Comparison of ENCODE assay signal across 18 cellular contexts in genomic region chr16:57564571-57565270, GRCh38. TPM values are rescaled to one million over a fixed set of nuclear protein-coding genes. Genes with fewer than 3 reads are reported as not detected.
DNase-seq lines count a peak whose midpoint lies in the region; ATAC-seq and TF ChIP-seq lines count a peak whose summit lies in the region.
"Had no signal": no experiment of that assay in that cellular context is flagged by ENCODE, and none has a peak within 500 bp of the region (broad histone marks: within the 10 kb centered on the region; RNA-seq: fewer than 3 reads in every experiment).

No MANE protein-coding gene starts in this region.

- no peak overlapping the region for H3K27ac Mint-ChIP-seq in activated CD8-positive, alpha-beta memory T cell treated with anti-CD3 and anti-CD28 coated beads, Interleukin-2, amount 10 ng/mL, durations not matched to agents 7 days and 5 days
- H3K27ac Mint-ChIP-seq in T-helper 17 cell = peak overlapping the region; percentile 65
- H3K27ac Mint-ChIP-seq in stimulated activated naive B cell treated with anti-CD40 and anti-IgM and Interleukin-4, amounts not matched to agents 10 μg/mL and 1 μg/mL and 100 μg/mL, for 72 hours = peak overlapping the region; percentile 5

- ATAC-seq in activated CD8-positive, alpha-beta memory T cell treated with anti-CD3 and anti-CD28 coated beads, Interleukin-2, amount 10 ng/mL, durations not matched to agents 7 days and 5 days = no peak
- ATAC-seq in T-helper 17 cell (no peak), upper lobe of right lung (no peak), HG02759 (IDR thresholded peaks at IDR 0.05; ENCODE audit: unreplicated experiment) (no peak), HG02852 (IDR thresholded peaks at IDR 0.05; ENCODE audit: unreplicated experiment) (no peak)
- no peak for ATAC-seq in stimulated activated naive B cell treated with anti-CD40 and anti-IgM and Interleukin-4, amounts not matched to agents 10 μg/mL and 1 μg/mL and 100 μg/mL, for 72 hours (replicated peaks)
- ATAC-seq: gastroesophageal sphincter, left cardiac atrium had no signal

- no peaks in the 10 kb centered on the region for H3K36me3 ChIP-seq in upper lobe of right lung
- H3K36me3 ChIP-seq: gastroesophageal sphincter, HAP-1, SJSA1, transverse colon had no signal

- H3K9me3 ChIP-seq in T-helper 17 cell (ENCODE audit: control insufficient read depth, low read length, poor library complexity, severe bottlenecking) (no peaks in the 10 kb centered on the region), upper lobe of right lung (peaks cover 4% of the 10 kb centered on the region)
- H3K9me3 ChIP-seq: transverse colon had no signal

- intact Hi-C loops in upper lobe of right lung (cut with DNase I) = no loop called here

- no peak overlapping the region for H3K4me3 ChIP-seq in upper lobe of right lung
- H3K4me3 ChIP-seq: gastroesophageal sphincter, HAP-1, SJSA1, smooth muscle cell, transverse colon had no signal

- H3K27me3 Mint-ChIP-seq in activated CD8-positive, alpha-beta memory T cell treated with anti-CD3 and anti-CD28 coated beads, Interleukin-2, amount 10 ng/mL, durations not matched to agents 7 days and 5 days = no peaks in the 10 kb centered on the region
- no peaks in the 10 kb centered on the region for H3K27me3 Mint-ChIP-seq in T-helper 17 cell
- H3K27me3 Mint-ChIP-seq in stimulated activated naive B cell treated with anti-CD40 and anti-IgM and Interleukin-4, amounts not matched to agents 10 μg/mL and 1 μg/mL and 100 μg/mL, for 72 hours = no peaks in the 10 kb centered on the region

- peak; percentile 47 for DNase-seq in activated CD8-positive, alpha-beta memory T cell treated with anti-CD3 and anti-CD28 coated beads, Interleukin-2, amount 50 U/mL, for 48 hours
- no peak for DNase-seq in activated CD8-positive, alpha-beta memory T cell treated with anti-CD3 and anti-CD28 coated beads, Interleukin-2, amount 10 ng/mL, durations not matched to agents 7 days and 5 days
- DNase-seq in T-helper 17 cell (no peak), fibroblast of peridontal ligament (ENCODE audit: extremely low read depth) (peak; percentile 26), upper lobe of right lung (no peak)
- no peak for DNase-seq in stimulated activated naive B cell treated with anti-CD40 and anti-IgM and Interleukin-4, amounts not matched to agents 10 μg/mL and 1 μg/mL and 100 μg/mL, for 72 hours
- DNase-seq: activated effector memory CD4-positive, alpha-beta T cell treated with anti-CD3 and anti-CD28 coated beads, Interleukin-2, amount 50 U/mL, for 16 hours; left cardiac atrium; NCI-H1694 treated with DMSO at 0.1 percent for 48 hours; NCI-H748 treated with DMSO at 0.1 percent for 48 hours; transverse colon had no signal

- TF ChIP-seq CTCF in upper lobe of right lung (IDR thresholded peaks at IDR 0.05) = no peak

- no peak overlapping the region for H3K27ac ChIP-seq in upper lobe of right lung
- H3K27ac ChIP-seq: gastroesophageal sphincter, SJSA1, transverse colon had no signal

- peaks cover 6% of the 10 kb centered on the region for H3K4me1 Mint-ChIP-seq in activated CD8-positive, alpha-beta memory T cell treated with anti-CD3 and anti-CD28 coated beads, Interleukin-2, amount 10 ng/mL, durations not matched to agents 7 days and 5 days
- H3K4me1 Mint-ChIP-seq in T-helper 17 cell = peaks cover 5% of the 10 kb centered on the region
- H3K4me1 Mint-ChIP-seq in stimulated activated naive B cell treated with anti-CD40 and anti-IgM and Interleukin-4, amounts not matched to agents 10 μg/mL and 1 μg/mL and 100 μg/mL, for 72 hours = peaks cover 6 to 16% of the 10 kb centered on the region in 2 donors

- no peaks in the 10 kb centered on the region for H3K4me1 ChIP-seq in upper lobe of right lung
- H3K4me1 ChIP-seq: gastroesophageal sphincter, HAP-1, transverse colon had no signal

- H3K4me3 Mint-ChIP-seq in activated CD8-positive, alpha-beta memory T cell treated with anti-CD3 and anti-CD28 coated beads, Interleukin-2, amount 10 ng/mL, durations not matched to agents 7 days and 5 days = no peak overlapping the region
- H3K4me3 Mint-ChIP-seq in T-helper 17 cell = no peak overlapping the region
- no peak overlapping the region for H3K4me3 Mint-ChIP-seq in stimulated activated naive B cell treated with anti-CD40 and anti-IgM and Interleukin-4, amounts not matched to agents 10 μg/mL and 1 μg/mL and 100 μg/mL, for 72 hours

- no peaks in the 10 kb centered on the region for H3K27me3 ChIP-seq in upper lobe of right lung
- H3K27me3 ChIP-seq: SJSA1 had no signal

- peaks cover 71% of the 10 kb centered on the region for H3K36me3 Mint-ChIP-seq in activated CD8-positive, alpha-beta memory T cell treated with anti-CD3 and anti-CD28 coated beads, Interleukin-2, amount 10 ng/mL, durations not matched to agents 7 days and 5 days
- H3K36me3 Mint-ChIP-seq in T-helper 17 cell (ENCODE audit: low read depth) = peaks cover 8% of the 10 kb centered on the region
- peaks cover 64 to 86% of the 10 kb centered on the region in 2 donors for H3K36me3 Mint-ChIP-seq in stimulated activated naive B cell treated with anti-CD40 and anti-IgM and Interleukin-4, amounts not matched to agents 10 μg/mL and 1 μg/mL and 100 μg/mL, for 72 hours

- CTCF ChIA-PET in activated CD8-positive, alpha-beta memory T cell treated with anti-CD3 and anti-CD28 coated beads, Interleukin-2, amount 10 ng/mL, durations not matched to agents 7 days and 5 days (lab: Charles Lee) = interaction anchor here (1.5 kb wide), 2 partner anchors 11 to 37 kb away, joined by 4 to 9 read pairs; no protein-coding TSS in a partner anchor

- peaks cover 17% of the 10 kb centered on the region for H3K9me3 Mint-ChIP-seq in activated CD8-positive, alpha-beta memory T cell treated with anti-CD3 and anti-CD28 coated beads, Interleukin-2, amount 10 ng/mL, durations not matched to agents 7 days and 5 days (ENCODE audit: low read depth)
- peaks cover 18 to 26% of the 10 kb centered on the region in 2 donors for H3K9me3 Mint-ChIP-seq in stimulated activated naive B cell treated with anti-CD40 and anti-IgM and Interleukin-4, amounts not matched to agents 10 μg/mL and 1 μg/mL and 100 μg/mL, for 72 hours

RNA-seq across cellular contexts. Expression of gene ADGRG5, which starts 22.3 kb away (rescaled TPM):
- total RNA-seq in activated CD8-positive, alpha-beta memory T cell treated with anti-CD3 and anti-CD28 coated beads, Interleukin-2, amount 10 ng/mL, durations not matched to agents 7 days and 5 days = 10 to 100 TPM; 34.4 to 47.9 TPM
- 1 to 10 TPM; 1.6 to 2.8 TPM for total RNA-seq in T-helper 17 cell
- 1.9 TPM for total RNA-seq in upper lobe of right lung
- total RNA-seq: A673, SJSA1, smooth muscle cell had no signal

RNA-seq across cellular contexts. Expression of gene CCDC102A, which starts 28.4 kb away (rescaled TPM):
- 10 to 100 TPM; 19.7 to 20.2 TPM for total RNA-seq in activated CD8-positive, alpha-beta memory T cell treated with anti-CD3 and anti-CD28 coated beads, Interleukin-2, amount 10 ng/mL, durations not matched to agents 7 days and 5 days
- total RNA-seq in T-helper 17 cell (1 to 10 TPM; 3.1 to 4.9 TPM), upper lobe of right lung (11.3 TPM)

Comparison
In these comparisons a context has a peak if more than half of its experiments do, and no peak if none do; other contexts are left out.
1. DNase-seq: peak in activated CD8-positive, alpha-beta memory T cell treated with anti-CD3 and anti-CD28 coated beads, Interleukin-2, amount 50 U/mL, for 48 hours (single experiment) and fibroblast of peridontal ligament (single experiment); none in activated CD8-positive, alpha-beta memory T cell treated with anti-CD3 and anti-CD28 coated beads, Interleukin-2, amount 10 ng/mL, durations not matched to agents 7 days and 5 days (single experiment), T-helper 17 cell (0 of 3), stimulated activated naive B cell treated with anti-CD40 and anti-IgM and Interleukin-4, amounts not matched to agents 10 μg/mL and 1 μg/mL and 100 μg/mL, for 72 hours (single experiment) and upper lobe of right lung (single experiment).
2. RNA of gene ADGRG5, which starts 22.3 kb away (total RNA-seq): 34.4 to 47.9 TPM in activated CD8-positive, alpha-beta memory T cell treated with anti-CD3 and anti-CD28 coated beads, Interleukin-2, amount 10 ng/mL, durations not matched to agents 7 days and 5 days; 1.6 to 2.8 TPM in T-helper 17 cell and 1.9 TPM in upper lobe of right lung (single experiment); every median in the first group is over 4 times any median in the second.